Comparison of ENCODE assay signal across 22 cellular contexts in genomic region chr13:98886587-98886986, GRCh38.
DNase-seq lines count a peak whose midpoint lies in the region; ATAC-seq and TF ChIP-seq lines count a peak whose summit lies in the region.
"Had no signal": no experiment of that assay in that cellular context is flagged by ENCODE, and none has a peak within 500 bp of the region (broad histone marks: within the 10 kb centered on the region; RNA-seq: fewer than 3 reads in every experiment).

No MANE protein-coding gene starts in this region.

- no peaks in the 10 kb centered on the region for H3K79me1 ChIP-seq in IMR-90 (ENCODE audit: low read depth in 1 of 2, low read length in 2 of 2)

- H3K9me2 ChIP-seq in GM23338 (ENCODE audit: insufficient read depth): no peaks in the 10 kb centered on the region

- no peak for TF ChIP-seq POLR2A in IMR-90 (IDR thresholded peaks at IDR 0.05; ENCODE audit: low read depth, low read length)

- H2AFZ ChIP-seq in GM23338 (no peak overlapping the region), IMR-90 (replicated peaks; ENCODE audit: low read length, poor library complexity) (no peak overlapping the region), smooth muscle cell (ENCODE audit: low read depth) (no peak overlapping the region)

- H3K9me1 ChIP-seq in IMR-90 (ENCODE audit: insufficient read depth, low read length): peaks cover 3% of the 10 kb centered on the region; the same call in 1 of the 2 replicates

- no peak overlapping the region for H2BK15ac ChIP-seq in IMR-90 (ENCODE audit: low read depth, low read length)

- H3K4me1 Mint-ChIP-seq in GM23338: peaks cover 40% of the 10 kb centered on the region
- H3K4me1 Mint-ChIP-seq in central memory CD8-positive, alpha-beta T cell: no peaks in the 10 kb centered on the region
- peaks cover 35% of the 10 kb centered on the region for H3K4me1 Mint-ChIP-seq in endothelial cell (ENCODE audit: unreplicated experiment)

- no peaks in the 10 kb centered on the region for H3K9me3 ChIP-seq in IMR-90 (ENCODE audit: control insufficient read depth, insufficient read depth, low read length)
- H3K9me3 ChIP-seq in smooth muscle cell (replicated peaks; ENCODE audit: low read depth): no peaks in the 10 kb centered on the region
- H3K9me3 ChIP-seq in upper lobe of right lung: no peaks in the 10 kb centered on the region
- H3K9me3 ChIP-seq: BE2C, BLaER1 had no signal

- H3K23ac ChIP-seq in IMR-90 (ENCODE audit: low read depth, low read length): no peak overlapping the region

- H3K36me3 ChIP-seq in GM23338 (ENCODE audit: insufficient read depth): peaks cover 4% of the 10 kb centered on the region; the same call in 1 of the 2 replicates
- H3K36me3 ChIP-seq in IMR-90 (ENCODE audit: control insufficient read depth, insufficient read depth, low read length): 0 out of 2 replicates have a peak, but pooled peaks cover 2% of the 10 kb centered on the region
- no peaks in the 10 kb centered on the region for H3K36me3 ChIP-seq in smooth muscle cell (ENCODE audit: low read depth)
- H3K36me3 ChIP-seq in upper lobe of right lung: peaks cover 71% of the 10 kb centered on the region
- H3K36me3 ChIP-seq: BE2C, BLaER1 had no signal

- in situ Hi-C loops in IMR-90 (cut with MboI; ENCODE audit: low sequenced_read_pairs) (no loop called here), G401 (cut with HindIII; ENCODE audit: low sequenced_read_pairs) (no loop called here)

- no peak for TF ChIP-seq RAD21 in IMR-90 (IDR thresholded peaks at IDR 0.05; ENCODE audit: low read length)

- no peaks in the 10 kb centered on the region for H4K20me1 ChIP-seq in GM23338 (replicated peaks; ENCODE audit: insufficient read depth)
- no peaks in the 10 kb centered on the region for H4K20me1 ChIP-seq in IMR-90 (ENCODE audit: insufficient read depth, low read length)
- H4K20me1 ChIP-seq in smooth muscle cell (ENCODE audit: low read depth): no peaks in the 10 kb centered on the region
- H4K20me1 ChIP-seq: BLaER1 had no signal

- H2AK9ac ChIP-seq in IMR-90 (replicated peaks; ENCODE audit: low read depth, low read length, poor library complexity): no peak overlapping the region

- H3K4me1 ChIP-seq in GM23338 (ENCODE audit: insufficient read depth): peaks cover 25% of the 10 kb centered on the region
- H3K4me1 ChIP-seq in IMR-90 (ENCODE audit: control insufficient read depth, insufficient read depth, low read length): no peaks in the 10 kb centered on the region
- no peaks in the 10 kb centered on the region for H3K4me1 ChIP-seq in smooth muscle cell (ENCODE audit: low read depth)
- H3K4me1 ChIP-seq in upper lobe of right lung: peaks cover 5% of the 10 kb centered on the region
- H3K4me1 ChIP-seq: BE2C, BLaER1 had no signal

- TF ChIP-seq CTCF in GM23338 (conservative IDR thresholded peaks at IDR 0.05; ENCODE audit: low read depth in 2 of 2) (no peak), IMR-90 (conservative IDR thresholded peaks at IDR 0.05; ENCODE audit: low read depth, low read length) (no peak), endothelial cell (IDR thresholded peaks at IDR 0.05; ENCODE audit: unreplicated experiment) (no peak), smooth muscle cell (IDR thresholded peaks at IDR 0.05; ENCODE audit: borderline replicate concordance, insufficient read depth, poor library complexity, severe bottlenecking) (no peak), upper lobe of right lung (IDR thresholded peaks at IDR 0.05) (no peak)

- H3K4me3 Mint-ChIP-seq in GM23338 (no peak overlapping the region), endothelial cell (ENCODE audit: unreplicated experiment) (peak overlapping the region; percentile 19)
- H3K4me3 Mint-ChIP-seq in central memory CD8-positive, alpha-beta T cell: no peak overlapping the region
- H3K4me3 Mint-ChIP-seq: CD4-positive, alpha-beta T cell; CD8-positive, alpha-beta T cell had no signal

- peak; percentile 20 for DNase-seq in GM23338 (ENCODE audit: low spot score)
- no peak for DNase-seq in IMR-90
- no peak for DNase-seq in central memory CD8-positive, alpha-beta T cell (ENCODE audit: low spot score in 2 of 2)
- DNase-seq in endothelial cell (ENCODE audit: low spot score): no peak
- no peak for DNase-seq in C1 segment of cervical spinal cord (lab: John Stamatoyannopoulos, UW)
- no peak for DNase-seq in G401 (ENCODE audit: low spot score)
- DNase-seq in smooth muscle cell (lab: John Stamatoyannopoulos, UW; ENCODE audit: unreplicated experiment): no peak
- no peak for DNase-seq in upper lobe of right lung
- DNase-seq: 8988T; ACHN; BE2C; CD4-positive, alpha-beta T cell; CD8-positive, alpha-beta T cell; DMS 273 treated with DMSO at 0.1 percent for 48 hours; DMS153; DMS53; DMS79; DND-41; EL; GF-D8 had no signal

- no peak overlapping the region for H2AK5ac ChIP-seq in IMR-90 (ENCODE audit: low read depth, low read length)

- no peaks in the 10 kb centered on the region for H3K27me3 ChIP-seq in GM23338 (ENCODE audit: insufficient read depth)
- H3K27me3 ChIP-seq in IMR-90 (ENCODE audit: control insufficient read depth, insufficient read depth, low read length): no peaks in the 10 kb centered on the region
- no peaks in the 10 kb centered on the region for H3K27me3 ChIP-seq in smooth muscle cell (ENCODE audit: low read depth)
- H3K27me3 ChIP-seq in upper lobe of right lung: no peaks in the 10 kb centered on the region
- H3K27me3 ChIP-seq: BLaER1 had no signal

- no peak overlapping the region for H2BK20ac ChIP-seq in IMR-90 (ENCODE audit: low read depth, low read length)

- no peak overlapping the region for H3K4ac ChIP-seq in IMR-90 (ENCODE audit: low read depth, low read length)

- CTCF ChIA-PET in IMR-90 (lab: Yijun Ruan, JAX): no interaction called here

- H3K27ac Mint-ChIP-seq in GM23338: no peak overlapping the region
- peak overlapping the region; percentile 8 for H3K27ac Mint-ChIP-seq in central memory CD8-positive, alpha-beta T cell (ENCODE audit: low read depth)
- peak overlapping the region; percentile 9 for H3K27ac Mint-ChIP-seq in endothelial cell (ENCODE audit: unreplicated experiment)
- H3K27ac Mint-ChIP-seq: CD4-positive, alpha-beta T cell; CD8-positive, alpha-beta T cell had no signal

- dilution Hi-C loops in IMR-90 (cut with HindIII; ENCODE audit: low sequenced_read_pairs, unreplicated experiment): no loop called here

- H3F3A ChIP-seq in GM23338 (replicated peaks; ENCODE audit: low read depth) (no peaks in the 10 kb centered on the region), smooth muscle cell (ENCODE audit: low read depth) (peaks cover 10% of the 10 kb centered on the region)

- intact Hi-C loops in IMR-90 (cut with micrococcal nuclease): no loop called here
- intact Hi-C loops in upper lobe of right lung (cut with DNase I): no loop called here

- H3K36me3 Mint-ChIP-seq in GM23338 (ENCODE audit: low read depth) (peaks cover 3% of the 10 kb centered on the region), endothelial cell (ENCODE audit: low read depth, unreplicated experiment) (peaks cover 68% of the 10 kb centered on the region)
- H3K36me3 Mint-ChIP-seq in central memory CD8-positive, alpha-beta T cell (ENCODE audit: insufficient read depth): peaks cover 39% of the 10 kb centered on the region

- no peak overlapping the region for H3K9ac ChIP-seq in IMR-90 (ENCODE audit: low read depth, low read length)
- no peak overlapping the region for H3K9ac ChIP-seq in smooth muscle cell (ENCODE audit: low read depth)
- H3K9ac ChIP-seq: BLaER1 had no signal

- H3K9me3 Mint-ChIP-seq in GM23338: no peaks in the 10 kb centered on the region
- no peaks in the 10 kb centered on the region for H3K9me3 Mint-ChIP-seq in central memory CD8-positive, alpha-beta T cell
- no peaks in the 10 kb centered on the region for H3K9me3 Mint-ChIP-seq in endothelial cell (ENCODE audit: unreplicated experiment)
- H3K9me3 Mint-ChIP-seq: CD4-positive, alpha-beta T cell; CD8-positive, alpha-beta T cell had no signal

- H2BK5ac ChIP-seq in IMR-90 (ENCODE audit: low read depth, low read length, poor library complexity, severe bottlenecking): no peak overlapping the region

- no peak overlapping the region for H3K14ac ChIP-seq in IMR-90 (replicated peaks; ENCODE audit: low read depth, low read length)

- WGBS in IMR-90 (ENCODE audit: extremely low coverage in 2 of 2, insufficient read length in 1 of 2), 2 experiments: 94% methylated on average over 3 of the region's 8 CpGs; no CpG with 5 or more reads in 1 of the 2 experiments
- WGBS in smooth muscle cell (ENCODE audit: low lambda C conversion rate): 96% methylated on average over 8 of the region's 8 CpGs

- H3K27ac ChIP-seq in GM23338 (ENCODE audit: low read depth): peak overlapping the region; percentile 10; the same call in 1 of the 2 replicates
- no peak overlapping the region for H3K27ac ChIP-seq in IMR-90 (ENCODE audit: insufficient read depth, low read length)
- no peak overlapping the region for H3K27ac ChIP-seq in smooth muscle cell (ENCODE audit: low read depth)
- H3K27ac ChIP-seq in upper lobe of right lung: no peak overlapping the region
- H3K27ac ChIP-seq: BLaER1, C4-2B had no signal

- ATAC-seq in GM23338 (peak; percentile 54), IMR-90 (ENCODE audit: low read depth) (no peak), upper lobe of right lung (no peak)
- ATAC-seq in central memory CD8-positive, alpha-beta T cell (replicated peaks; ENCODE audit: extremely low read depth, poor library complexity, severe bottlenecking): no peak
- ATAC-seq: CD8-positive, alpha-beta T cell had no signal

- H2BK120ac ChIP-seq in IMR-90 (ENCODE audit: low read depth, low read length): no peak overlapping the region

- BruUV-seq in IMR-90 (replicated peaks; lab: Mats Ljungman, UMichigan): no TSS peak

- no peak overlapping the region for H4K91ac ChIP-seq in IMR-90 (ENCODE audit: insufficient read depth, low read depth, low read length)

- H3K4me2 ChIP-seq in GM23338: no peak overlapping the region
- H3K4me2 ChIP-seq in IMR-90 (ENCODE audit: low read depth, low read length): no peak overlapping the region
- H3K4me2 ChIP-seq in smooth muscle cell: no peak overlapping the region
- H3K4me2 ChIP-seq: BLaER1 had no signal

- no peak overlapping the region for H3K56ac ChIP-seq in IMR-90 (ENCODE audit: extremely low read depth, insufficient read depth, low read length)

- no peak overlapping the region for H4K5ac ChIP-seq in IMR-90 (ENCODE audit: low read depth, low read length)

- H3K4me3 ChIP-seq in GM23338 (no peak overlapping the region), IMR-90 (ENCODE audit: insufficient read depth, low read depth, low read length) (no peak overlapping the region), smooth muscle cell (no peak overlapping the region), upper lobe of right lung (no peak overlapping the region)
- H3K4me3 ChIP-seq: BLaER1 had no signal

- H3K79me2 ChIP-seq in GM23338 (replicated peaks; ENCODE audit: insufficient read depth): no peaks in the 10 kb centered on the region
- no peaks in the 10 kb centered on the region for H3K79me2 ChIP-seq in smooth muscle cell (ENCODE audit: low read depth)

- no peak overlapping the region for H3K18ac ChIP-seq in IMR-90 (ENCODE audit: low read depth, low read length)

- H4K8ac ChIP-seq in IMR-90 (ENCODE audit: low read depth in 2 of 2, low read length in 2 of 2): no peak overlapping the region

- H3K27me3 Mint-ChIP-seq in GM23338 (ENCODE audit: insufficient read depth, low read depth, poor library complexity) (peaks cover 1% of the 10 kb centered on the region), endothelial cell (ENCODE audit: unreplicated experiment) (no peaks in the 10 kb centered on the region)
- H3K27me3 Mint-ChIP-seq in central memory CD8-positive, alpha-beta T cell: no peaks in the 10 kb centered on the region
- H3K27me3 Mint-ChIP-seq: CD4-positive, alpha-beta T cell had no signal

- POLR2A ChIA-PET in IMR-90 (lab: Charles Lee; ENCODE audit: unreplicated experiment): no interaction called here
